Comparison of ENCODE assay signal across 1 cellular context in genomic region chr2:71226965-71227560, GRCh38.
TF ChIP-seq lines count a peak whose summit lies in the region.

Gene PAIP2B, minus strand, starts transcription at chr2:71227103. Its CDS starts 24,514 bp downstream, at chr2:71202589.

TF ChIP-seq in GM12878, 131 proteins besides CTCF, POLR2A, EP300 and RAD21 (continued from another document):
- TF ChIP-seq BMI1 (IDR thresholded peaks at IDR 0.05; ENCODE audit: borderline replicate concordance) (no peak), CHD2 (IDR thresholded peaks at IDR 0.05; ENCODE audit: borderline replicate concordance, low read depth, low read length) (peak; percentile 95), ATF2 (IDR thresholded peaks at IDR 0.05; ENCODE audit: low read length) (no peak), MAX (IDR thresholded peaks at IDR 0.05; ENCODE audit: low read depth, low read length) (no peak), ZNF384 (IDR thresholded peaks at IDR 0.05; ENCODE audit: borderline replicate concordance, low read depth, low read length) (peak; percentile 99), IRF3 (IDR thresholded peaks at IDR 0.05) (peak; percentile 95), BHLHE40 (IDR thresholded peaks at IDR 0.05; ENCODE audit: borderline replicate concordance in 1 of 2, low read depth in 2 of 2, low read length in 1 of 2) (no peak), ZNF217 (IDR thresholded peaks at IDR 0.05) (no peak), PBX3 (IDR thresholded peaks at IDR 0.05; ENCODE audit: insufficient replicate concordance, low read depth, low read length) (peak; percentile 88), CBFB (IDR thresholded peaks at IDR 0.05; ENCODE audit: low read depth) (0 out of 2 replicates have a peak, but pooled peaks have one; percentile 25), SMAD5 (IDR thresholded peaks at IDR 0.05; ENCODE audit: low read depth) (no peak), SMARCA5 (IDR thresholded peaks at IDR 0.05) (no peak), LARP7 (IDR thresholded peaks at IDR 0.05) (no peak), IKZF1 (conservative IDR thresholded peaks at IDR 0.05) (no peak), RCOR1 (conservative IDR thresholded peaks at IDR 0.05; ENCODE audit: low read depth, low read length) (0 out of 2 replicates have a peak, but pooled peaks have one; percentile 50), POLR2AphosphoS5 (IDR thresholded peaks at IDR 0.05; ENCODE audit: low read length) (0 out of 2 replicates have a peak, but pooled peaks have one; percentile 32), MXI1 (IDR thresholded peaks at IDR 0.05; ENCODE audit: low read depth, low read length) (0 out of 2 replicates have a peak, but pooled peaks have one; percentile 26), CREB1 (IDR thresholded peaks at IDR 0.05; ENCODE audit: low read depth) (peak; percentile 73), JUNB (IDR thresholded peaks at IDR 0.05) (no peak), IRF4 (IDR thresholded peaks at IDR 0.05; ENCODE audit: low read depth, low read length) (0 out of 2 replicates have a peak, but pooled peaks have one; percentile 13), RFX5 (IDR thresholded peaks at IDR 0.05; ENCODE audit: low read depth, low read length) (peak; percentile 87), RUNX3 (IDR thresholded peaks at IDR 0.05; ENCODE audit: low read length) (peak; percentile 63; the same call in 1 of the 2 replicates), SP1 (IDR thresholded peaks at IDR 0.05; ENCODE audit: low read depth, low read length) (peak; percentile 99), MYC (IDR thresholded peaks at IDR 0.05; ENCODE audit: insufficient read depth, insufficient read length, insufficient replicate concordance, low read length, severe bottlenecking) (no peak), SKIL (IDR thresholded peaks at IDR 0.05; ENCODE audit: low read depth, poor library complexity, severe bottlenecking) (peak; percentile 70), RBBP5 (conservative IDR thresholded peaks at IDR 0.05) (no peak), SREBF1 (IDR thresholded peaks at IDR 0.05; ENCODE audit: low read length) (no peak), HDGF (IDR thresholded peaks at IDR 0.05) (0 out of 2 replicates have a peak, but pooled peaks have one; percentile 59), PKNOX1 (IDR thresholded peaks at IDR 0.05) (peak; percentile 98), TARDBP (IDR thresholded peaks at IDR 0.05; ENCODE audit: borderline replicate concordance) (no peak), ELK1 (IDR thresholded peaks at IDR 0.05; ENCODE audit: low read depth, low read length) (0 out of 2 replicates have a peak, but pooled peaks have one; percentile 25), CBX5 (IDR thresholded peaks at IDR 0.05; ENCODE audit: low read depth) (no peak), NKRF (conservative IDR thresholded peaks at IDR 0.05) (no peak), FOS (IDR thresholded peaks at IDR 0.05; ENCODE audit: borderline replicate concordance, extremely low read depth, insufficient read length) (peak; percentile 92), ATF7 (IDR thresholded peaks at IDR 0.05; ENCODE audit: low read depth) (peak; percentile 49), SMC3 (IDR thresholded peaks at IDR 0.05; ENCODE audit: borderline replicate concordance, low read length) (no peak), DPF2 (IDR thresholded peaks at IDR 0.05) (no peak), CREM (IDR thresholded peaks at IDR 0.05; ENCODE audit: low read depth) (peak; percentile 41), ZNF592 (IDR thresholded peaks at IDR 0.05) (no peak), ZBTB11 (CRISPR knock-in tag; IDR thresholded peaks at IDR 0.05) (no peak)
TF ChIP-seq in GM12878: peak in this region for 23.
